ENCODE assay signal across 8 cellular contexts in the genomic region with DNA sequence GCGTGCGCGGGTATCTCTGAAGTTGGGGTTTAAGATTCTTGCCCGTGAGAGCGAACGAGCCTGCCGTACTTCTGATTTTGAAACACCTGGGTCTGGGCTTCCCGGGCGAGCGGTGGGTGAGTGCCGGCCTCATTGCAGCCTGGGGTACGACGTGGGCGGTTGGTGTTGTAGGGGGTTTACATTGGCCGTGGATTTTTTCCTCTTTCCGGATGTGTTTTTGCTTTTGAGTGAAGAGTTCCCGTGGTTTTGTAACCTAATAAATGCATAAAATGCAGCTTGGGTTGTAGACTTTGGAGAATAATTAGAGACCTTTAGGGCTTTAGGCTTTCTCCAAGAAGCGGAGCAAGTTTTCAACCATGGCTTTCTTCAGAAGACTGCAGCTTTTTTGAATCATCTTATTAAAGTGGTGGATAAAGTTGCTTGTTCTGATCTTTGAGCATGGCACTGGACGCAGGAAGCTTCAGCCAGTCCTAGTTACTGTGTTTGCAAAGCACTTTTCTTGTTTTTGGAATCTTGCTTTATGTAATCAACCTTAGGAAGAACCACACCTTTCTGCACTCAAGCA. TPM values are rescaled to one million over a fixed set of nuclear protein-coding genes. Genes with fewer than 3 reads are reported as not detected.
DNase-seq lines count a peak whose midpoint lies in the region; ATAC-seq and TF ChIP-seq lines count a peak whose summit lies in the region.

No MANE protein-coding gene starts in this region.

- H3K27me3 ChIP-seq in RWPE2 (ENCODE audit: insufficient read depth, poor library complexity, severe bottlenecking) (no peaks in the 10 kb centered on the region), sigmoid colon (no peaks in the 10 kb centered on the region)

- intact Hi-C loops in sigmoid colon (cut with DNase I) (loop anchor here (2.0 to 5.0 kb wide), 3 partner anchors 53 to 411 kb away; no protein-coding TSS in a partner anchor), sciatic nerve (cut with DNase I) (no loop called here)

- H3K36me3 ChIP-seq in RWPE2 (ENCODE audit: low read depth), result peaks cover 17% of the 10 kb centered on the region
- H3K36me3 ChIP-seq in sigmoid colon, result no peaks in the 10 kb centered on the region

- 0% methylated on average over 19 of the region's 19 CpGs for WGBS in sigmoid colon, 2 donors

- no peak for TF ChIP-seq POLR2A in sigmoid colon (IDR thresholded peaks at IDR 0.05)

- peak; percentile 31 for DNase-seq in DMS 273 (lab: John Stamatoyannopoulos, UW; ENCODE audit: unreplicated experiment)
- no peak for DNase-seq in DMS 273 treated with DMSO at 0.1 percent for 48 hours (lab: John Stamatoyannopoulos, UW)
- no peak for DNase-seq in RWPE2 (ENCODE audit: low spot score)
- DNase-seq in fibroblast of pulmonary artery (ENCODE audit: low read depth), result peak; percentile 5
- DNase-seq in sigmoid colon, result no peak
- no peak for DNase-seq in NCI-H2227 (lab: John Stamatoyannopoulos, UW; ENCODE audit: unreplicated experiment)
- DNase-seq in sciatic nerve (ENCODE audit: low spot score), result no peak

- H3K27ac ChIP-seq in RWPE2 (ENCODE audit: poor library complexity, severe bottlenecking) (peak overlapping the region; percentile 85), sigmoid colon (peak overlapping the region; percentile 92 to 96 (median 93))

- TF ChIP-seq EP300 in sigmoid colon (IDR thresholded peaks at IDR 0.05), result no peak

- peak overlapping the region; percentile 99 for H3K4me3 ChIP-seq in RWPE2 (ENCODE audit: severe bottlenecking)
- peak overlapping the region; percentile 81 for H3K4me3 ChIP-seq in fibroblast of pulmonary artery (replicated peaks; ENCODE audit: low read depth, low read length)
- peak overlapping the region; percentile 73 to 85 (median 78) for H3K4me3 ChIP-seq in sigmoid colon

- H3K4me1 ChIP-seq in RWPE2 (ENCODE audit: insufficient read depth, poor library complexity, severe bottlenecking) (no peaks in the 10 kb centered on the region), sigmoid colon (peaks cover 0 to 32% (median 20%) of the 10 kb centered on the region in 4 donors)

- TF ChIP-seq CTCF in RWPE2 (IDR thresholded peaks at IDR 0.05; ENCODE audit: poor library complexity, severe bottlenecking) (no peak), fibroblast of pulmonary artery (IDR thresholded peaks at IDR 0.05; ENCODE audit: low read length, missing control alignments) (no peak), sigmoid colon (IDR thresholded peaks at IDR 0.05) (no peak)

- no peaks in the 10 kb centered on the region for H3K9me3 ChIP-seq in RWPE2 (ENCODE audit: severe bottlenecking)
- no peaks in the 10 kb centered on the region for H3K9me3 ChIP-seq in sigmoid colon

- ATAC-seq in RWPE2 (ENCODE audit: low read depth) (no peak), HG03135 (IDR thresholded peaks at IDR 0.05; ENCODE audit: unreplicated experiment) (no peak), sciatic nerve (no peak)

RNA-seq across cellular contexts. Expression of gene FARS2, which starts 0.3 kb away (rescaled TPM):
- total RNA-seq in sigmoid colon (10 to 100 TPM; 11.7 to 21.0 (median 14.8) TPM), sciatic nerve (17.8 TPM)
- polyA plus RNA-seq in sigmoid colon, result 10 to 100 TPM in 1 of 3 donors, 1 to 10 TPM in 2; 8.1 to 14.4 (median 9.0) TPM

RNA-seq across cellular contexts. Expression of gene LYRM4, which starts 0.9 kb away (rescaled TPM):
- 10 to 100 TPM; 18.3 to 29.3 (median 25.5) TPM for total RNA-seq in sigmoid colon
- polyA plus RNA-seq in sigmoid colon, result 10 to 100 TPM; 11.3 to 22.2 (median 19.5) TPM
- 21.7 TPM for total RNA-seq in sciatic nerve

Comparison
In these comparisons a context has a peak if more than half of its experiments do, and no peak if none do; other contexts are left out.
1. DNase-seq: peak in DMS 273 (single experiment) and fibroblast of pulmonary artery (single experiment); none in DMS 273 treated with DMSO at 0.1 percent for 48 hours (single experiment), RWPE2 (single experiment), sigmoid colon (single experiment), NCI-H2227 (single experiment) and sciatic nerve (single experiment).
2. Peak in every context shown above with its lines, with median percentiles within 50 percentile points of each other: H3K4me3 ChIP-seq.